Comparison of ENCODE assay signal across 1 cellular context in the genomic region with DNA sequence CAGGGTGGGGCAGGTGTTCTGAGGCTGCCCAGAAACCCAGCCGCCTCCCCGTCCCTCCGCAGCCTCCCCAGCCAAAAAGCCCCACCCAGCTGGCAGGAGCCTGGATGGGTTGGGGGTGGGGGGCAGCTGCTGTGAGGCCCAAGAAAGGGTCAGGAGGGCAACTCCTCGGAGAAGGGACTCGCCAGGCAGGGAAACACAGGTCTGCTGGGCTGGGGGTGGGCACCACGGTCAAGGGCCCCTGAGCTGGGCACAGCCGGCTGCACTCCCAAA.
TF ChIP-seq lines count a peak whose summit lies in the region.

No MANE protein-coding gene starts in this region.

TF ChIP-seq in H1, 55 proteins besides CTCF, POLR2A, EP300 and RAD21:
- TF ChIP-seq TBP (IDR thresholded peaks at IDR 0.05; ENCODE audit: low read depth, low read length) (no peak), RXRA (IDR thresholded peaks at IDR 0.05; ENCODE audit: insufficient read depth, low read depth, low read length) (no peak), PHF8 (conservative IDR thresholded peaks at IDR 0.05; ENCODE audit: low read depth, low read length) (no peak), KDM1A (IDR thresholded peaks at IDR 0.05; ENCODE audit: borderline replicate concordance, low read length) (no peak), CTBP2 (IDR thresholded peaks at IDR 0.05; ENCODE audit: borderline replicate concordance, insufficient read depth, insufficient read length, low read length) (no peak), HDAC2 (IDR thresholded peaks at IDR 0.05; ENCODE audit: borderline replicate concordance in 1 of 2, low read depth in 2 of 2, low read length in 2 of 2) (no peak), CEBPB (IDR thresholded peaks at IDR 0.05; ENCODE audit: low read depth, low read length) (no peak), KDM5A (IDR thresholded peaks at IDR 0.05; ENCODE audit: low read length) (no peak), TAF1 (IDR thresholded peaks at IDR 0.05; ENCODE audit: low read depth, low read length) (no peak), SP4 (IDR thresholded peaks at IDR 0.05; ENCODE audit: low read length) (no peak), EZH2 (IDR thresholded peaks at IDR 0.05; ENCODE audit: low read depth, low read length, severe bottlenecking) (no peak), SUZ12 (IDR thresholded peaks at IDR 0.05; ENCODE audit: low read length) (no peak), SAP30 (IDR thresholded peaks at IDR 0.05; ENCODE audit: insufficient read depth, insufficient replicate concordance, low read length) (no peak)
